Comparison of ENCODE assay signal across 2 cellular contexts in genomic region chr16:66699898-66700297, GRCh38.
TF ChIP-seq lines count a peak whose summit lies in the region.

No MANE protein-coding gene starts in this region.

TF ChIP-seq in HEK293, 187 proteins besides CTCF, POLR2A, EP300 and RAD21 (continued from another document):
- TF ChIP-seq, protein P1, sequence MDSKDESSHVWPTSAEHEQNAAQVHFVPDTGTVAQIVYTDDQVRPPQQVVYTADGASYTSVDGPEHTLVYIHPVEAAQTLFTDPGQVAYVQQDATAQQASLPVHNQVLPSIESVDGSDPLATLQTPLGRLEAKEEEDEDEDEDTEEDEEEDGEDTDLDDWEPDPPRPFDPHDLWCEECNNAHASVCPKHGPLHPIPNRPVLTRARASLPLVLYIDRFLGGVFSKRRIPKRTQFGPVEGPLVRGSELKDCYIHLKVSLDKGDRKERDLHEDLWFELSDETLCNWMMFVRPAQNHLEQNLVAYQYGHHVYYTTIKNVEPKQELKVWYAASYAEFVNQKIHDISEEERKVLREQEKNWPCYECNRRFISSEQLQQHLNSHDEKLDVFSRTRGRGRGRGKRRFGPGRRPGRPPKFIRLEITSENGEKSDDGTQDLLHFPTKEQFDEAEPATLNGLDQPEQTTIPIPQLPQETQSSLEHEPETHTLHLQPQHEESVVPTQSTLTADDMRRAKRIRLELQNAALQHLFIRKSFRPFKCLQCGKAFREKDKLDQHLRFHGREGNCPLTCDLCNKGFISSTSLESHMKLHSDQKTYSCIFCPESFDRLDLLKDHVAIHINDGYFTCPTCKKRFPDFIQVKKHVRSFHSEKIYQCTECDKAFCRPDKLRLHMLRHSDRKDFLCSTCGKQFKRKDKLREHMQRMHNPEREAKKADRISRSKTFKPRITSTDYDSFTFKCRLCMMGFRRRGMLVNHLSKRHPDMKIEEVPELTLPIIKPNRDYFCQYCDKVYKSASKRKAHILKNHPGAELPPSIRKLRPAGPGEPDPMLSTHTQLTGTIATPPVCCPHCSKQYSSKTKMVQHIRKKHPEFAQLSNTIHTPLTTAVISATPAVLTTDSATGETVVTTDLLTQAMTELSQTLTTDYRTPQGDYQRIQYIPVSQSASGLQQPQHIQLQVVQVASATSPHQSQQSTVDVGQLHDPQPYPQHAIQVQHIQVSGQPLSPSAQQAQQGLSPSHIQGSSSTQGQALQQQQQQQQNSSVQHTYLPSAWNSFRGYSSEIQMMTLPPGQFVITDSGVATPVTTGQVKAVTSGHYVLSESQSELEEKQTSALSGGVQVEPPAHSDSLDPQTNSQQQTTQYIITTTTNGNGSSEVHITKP (tag by site-specific recombination; IDR thresholded peaks at IDR 0.05), result peak; percentile 75
- TF ChIP-seq PRDM1 (tag by site-specific recombination; IDR thresholded peaks at IDR 0.05) (0 out of 2 replicates have a peak, but pooled peaks have one; percentile 15), ZNF223 (tag by site-specific recombination; IDR thresholded peaks at IDR 0.05) (no peak), AEBP2 (tag by site-specific recombination; IDR thresholded peaks at IDR 0.05; ENCODE audit: borderline replicate concordance) (no peak), ZBTB20 (tag by site-specific recombination; IDR thresholded peaks at IDR 0.05) (no peak)
TF ChIP-seq in HEK293: peak in this region for 2.

TF ChIP-seq in WTC11, 78 proteins besides CTCF, POLR2A, EP300 and RAD21 (continued from another document):
- TF ChIP-seq GRHL2 (CRISPR knock-in tag; IDR thresholded peaks at IDR 0.05; ENCODE audit: insufficient replicate concordance, severe bottlenecking) (no peak), CREB1 (CRISPR knock-in tag; IDR thresholded peaks at IDR 0.05) (no peak), SOX15 (CRISPR knock-in tag; IDR thresholded peaks at IDR 0.05) (no peak), SMAD3 (CRISPR knock-in tag; IDR thresholded peaks at IDR 0.05; ENCODE audit: borderline replicate concordance) (no peak), ESRRA (CRISPR knock-in tag; IDR thresholded peaks at IDR 0.05; ENCODE audit: borderline replicate concordance) (no peak), AR (CRISPR knock-in tag; IDR thresholded peaks at IDR 0.05) (no peak), USF1 (CRISPR knock-in tag; IDR thresholded peaks at IDR 0.05) (no peak), ZNF416 (CRISPR knock-in tag; IDR thresholded peaks at IDR 0.05) (no peak), EMX1 (CRISPR knock-in tag; IDR thresholded peaks at IDR 0.05) (no peak), NFYB (CRISPR knock-in tag; conservative IDR thresholded peaks at IDR 0.05; ENCODE audit: low read depth) (no peak)
- TF ChIP-seq, protein P2, sequence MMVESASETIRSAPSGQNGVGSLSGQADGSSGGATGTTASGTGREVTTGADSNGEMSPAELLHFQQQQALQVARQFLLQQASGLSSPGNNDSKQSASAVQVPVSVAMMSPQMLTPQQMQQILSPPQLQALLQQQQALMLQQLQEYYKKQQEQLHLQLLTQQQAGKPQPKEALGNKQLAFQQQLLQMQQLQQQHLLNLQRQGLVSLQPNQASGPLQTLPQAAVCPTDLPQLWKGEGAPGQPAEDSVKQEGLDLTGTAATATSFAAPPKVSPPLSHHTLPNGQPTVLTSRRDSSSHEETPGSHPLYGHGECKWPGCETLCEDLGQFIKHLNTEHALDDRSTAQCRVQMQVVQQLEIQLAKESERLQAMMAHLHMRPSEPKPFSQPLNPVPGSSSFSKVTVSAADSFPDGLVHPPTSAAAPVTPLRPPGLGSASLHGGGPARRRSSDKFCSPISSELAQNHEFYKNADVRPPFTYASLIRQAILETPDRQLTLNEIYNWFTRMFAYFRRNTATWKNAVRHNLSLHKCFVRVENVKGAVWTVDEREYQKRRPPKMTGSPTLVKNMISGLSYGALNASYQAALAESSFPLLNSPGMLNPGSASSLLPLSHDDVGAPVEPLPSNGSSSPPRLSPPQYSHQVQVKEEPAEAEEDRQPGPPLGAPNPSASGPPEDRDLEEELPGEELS (CRISPR knock-in tag; IDR thresholded peaks at IDR 0.05), result no peak
- TF ChIP-seq, protein P3, sequence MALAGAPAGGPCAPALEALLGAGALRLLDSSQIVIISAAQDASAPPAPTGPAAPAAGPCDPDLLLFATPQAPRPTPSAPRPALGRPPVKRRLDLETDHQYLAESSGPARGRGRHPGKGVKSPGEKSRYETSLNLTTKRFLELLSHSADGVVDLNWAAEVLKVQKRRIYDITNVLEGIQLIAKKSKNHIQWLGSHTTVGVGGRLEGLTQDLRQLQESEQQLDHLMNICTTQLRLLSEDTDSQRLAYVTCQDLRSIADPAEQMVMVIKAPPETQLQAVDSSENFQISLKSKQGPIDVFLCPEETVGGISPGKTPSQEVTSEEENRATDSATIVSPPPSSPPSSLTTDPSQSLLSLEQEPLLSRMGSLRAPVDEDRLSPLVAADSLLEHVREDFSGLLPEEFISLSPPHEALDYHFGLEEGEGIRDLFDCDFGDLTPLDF (CRISPR knock-in tag; IDR thresholded peaks at IDR 0.05), result no peak
- TF ChIP-seq, protein P4, sequence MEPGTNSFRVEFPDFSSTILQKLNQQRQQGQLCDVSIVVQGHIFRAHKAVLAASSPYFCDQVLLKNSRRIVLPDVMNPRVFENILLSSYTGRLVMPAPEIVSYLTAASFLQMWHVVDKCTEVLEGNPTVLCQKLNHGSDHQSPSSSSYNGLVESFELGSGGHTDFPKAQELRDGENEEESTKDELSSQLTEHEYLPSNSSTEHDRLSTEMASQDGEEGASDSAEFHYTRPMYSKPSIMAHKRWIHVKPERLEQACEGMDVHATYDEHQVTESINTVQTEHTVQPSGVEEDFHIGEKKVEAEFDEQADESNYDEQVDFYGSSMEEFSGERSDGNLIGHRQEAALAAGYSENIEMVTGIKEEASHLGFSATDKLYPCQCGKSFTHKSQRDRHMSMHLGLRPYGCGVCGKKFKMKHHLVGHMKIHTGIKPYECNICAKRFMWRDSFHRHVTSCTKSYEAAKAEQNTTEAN (CRISPR knock-in tag; IDR thresholded peaks at IDR 0.05), result no peak
